ENCODE assay signal across 9 cellular contexts in genomic region chr10:50260791-50261281, GRCh38. TPM values are rescaled to one million over a fixed set of nuclear protein-coding genes. Genes with fewer than 3 reads are reported as not detected.
A peak's percentile ranks its signal among the peaks of the same experiment; 100 is the strongest.
DNase-seq lines count a peak whose midpoint lies in the region; ATAC-seq, FAIRE-seq and TF ChIP-seq lines count a peak whose summit lies in the region.
"Had no signal": no experiment of that assay in that cellular context is flagged by ENCODE, and none has a peak within 500 bp of the region (broad histone marks: within the 10 kb centered on the region; RNA-seq: fewer than 3 reads in every experiment).

No MANE protein-coding gene starts in this region.

- intact Hi-C loops in cardiac septum (cut with DNase I): no loop called here

- TF ChIP-seq CTCF in D721Med (IDR thresholded peaks at IDR 0.05; ENCODE audit: insufficient read depth, missing control alignments): no peak

- peak; percentile 100 for ATAC-seq in GM18870 (IDR thresholded peaks at IDR 0.05; ENCODE audit: unreplicated experiment)
- peak; percentile 100 for ATAC-seq in GM21786 (IDR thresholded peaks at IDR 0.05; ENCODE audit: unreplicated experiment)

- DNase-seq in Kasumi-1 (lab: John Stamatoyannopoulos, UW) (peak; percentile 79 to 91), hepatic stellate cell (ENCODE audit: low spot score) (peak; percentile 12), substantia nigra (lab: John Stamatoyannopoulos, UW) (no peak), cardiac septum (ENCODE audit: low spot score) (no peak), D721Med (ENCODE audit: insufficient read length, low spot score) (no peak), epidermal melanocyte (ENCODE audit: insufficient read length, low spot score) (no peak)
- DNase-seq: pancreas had no signal

- FAIRE-seq in D721Med (lab: Jason Lieb, UNC): no peak
- FAIRE-seq: pancreas had no signal

- H3K27ac ChIP-seq in substantia nigra (ENCODE audit: low read depth, low read length, poor library complexity, severe bottlenecking): no peak overlapping the region
- H3K27ac ChIP-seq: pancreas had no signal

RNA-seq across cellular contexts. Expression of gene ASAH2, which starts 9.5 kb away (rescaled TPM):
- 1.9 TPM for total RNA-seq in cardiac septum

Comparison
In these comparisons a context has a peak if more than half of its experiments do, and no peak if none do; other contexts are left out.
1. DNase-seq: peak in Kasumi-1 (2 of 2) and hepatic stellate cell (single experiment); none in substantia nigra (0 of 49), cardiac septum (single experiment), D721Med (single experiment) and epidermal melanocyte (single experiment).